1 cellular context compared by ENCODE assay signal in the genomic region with DNA sequence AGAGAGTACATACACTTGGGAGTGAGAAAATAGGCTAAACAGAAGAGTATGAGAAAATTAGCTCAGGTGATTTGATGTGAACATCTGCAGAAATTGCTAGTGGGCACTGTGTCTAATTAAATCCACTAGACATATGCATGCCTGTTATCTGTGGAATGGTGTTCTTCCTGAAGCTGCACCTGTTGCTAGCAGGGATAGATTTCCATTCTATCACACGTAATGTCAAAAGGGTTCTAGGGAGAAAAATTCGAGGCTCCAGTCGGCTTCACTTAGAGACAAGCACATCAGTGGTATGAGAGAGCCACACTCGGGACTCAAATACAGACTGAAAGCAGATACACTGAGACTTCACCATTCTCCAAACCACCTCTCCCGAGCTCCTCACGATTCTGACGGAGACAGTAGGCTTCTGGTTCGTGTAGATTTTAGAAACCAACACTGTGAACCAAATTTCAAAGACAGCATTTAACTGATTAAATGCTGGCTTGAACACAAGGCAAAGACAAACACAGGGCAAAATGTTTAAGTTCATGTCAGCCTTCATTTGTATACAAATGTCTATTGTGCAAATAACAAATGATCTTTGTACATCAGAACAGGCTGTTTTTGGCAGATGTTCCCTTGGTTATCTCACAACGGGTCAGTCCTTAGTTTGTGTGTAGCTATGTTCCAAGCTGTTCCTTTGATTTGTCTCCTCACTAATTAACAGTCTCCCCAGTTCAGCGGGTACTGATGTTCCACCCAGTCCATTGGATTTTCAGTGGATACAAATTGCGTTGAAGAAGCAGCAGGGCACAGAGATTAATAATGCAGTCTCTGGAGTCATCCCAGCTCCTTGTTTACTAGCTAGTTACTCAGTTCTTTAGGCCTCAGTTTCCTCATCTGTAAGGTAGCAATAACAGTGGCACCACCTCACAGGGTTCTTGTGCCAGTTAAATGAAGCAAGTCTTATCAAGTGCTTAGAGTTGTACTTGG.
TF ChIP-seq lines count a peak whose summit lies in the region.

No MANE protein-coding gene starts in this region.

TF ChIP-seq in HepG2, 621 proteins besides CTCF, POLR2A, EP300 and RAD21 (continued from another document and continues in another):
- TF ChIP-seq, protein P1, sequence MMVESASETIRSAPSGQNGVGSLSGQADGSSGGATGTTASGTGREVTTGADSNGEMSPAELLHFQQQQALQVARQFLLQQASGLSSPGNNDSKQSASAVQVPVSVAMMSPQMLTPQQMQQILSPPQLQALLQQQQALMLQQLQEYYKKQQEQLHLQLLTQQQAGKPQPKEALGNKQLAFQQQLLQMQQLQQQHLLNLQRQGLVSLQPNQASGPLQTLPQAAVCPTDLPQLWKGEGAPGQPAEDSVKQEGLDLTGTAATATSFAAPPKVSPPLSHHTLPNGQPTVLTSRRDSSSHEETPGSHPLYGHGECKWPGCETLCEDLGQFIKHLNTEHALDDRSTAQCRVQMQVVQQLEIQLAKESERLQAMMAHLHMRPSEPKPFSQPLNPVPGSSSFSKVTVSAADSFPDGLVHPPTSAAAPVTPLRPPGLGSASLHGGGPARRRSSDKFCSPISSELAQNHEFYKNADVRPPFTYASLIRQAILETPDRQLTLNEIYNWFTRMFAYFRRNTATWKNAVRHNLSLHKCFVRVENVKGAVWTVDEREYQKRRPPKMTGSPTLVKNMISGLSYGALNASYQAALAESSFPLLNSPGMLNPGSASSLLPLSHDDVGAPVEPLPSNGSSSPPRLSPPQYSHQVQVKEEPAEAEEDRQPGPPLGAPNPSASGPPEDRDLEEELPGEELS (CRISPR knock-in tag; IDR thresholded peaks at IDR 0.05) = peak; percentile 91
- TF ChIP-seq CBX2 (IDR thresholded peaks at IDR 0.05; ENCODE audit: low read depth, low read length) (no peak), CBX2 (CRISPR knock-in tag; IDR thresholded peaks at IDR 0.05; ENCODE audit: low read depth) (no peak), ZNF20 (CRISPR knock-in tag; IDR thresholded peaks at IDR 0.05) (no peak), NFYC (CRISPR knock-in tag; IDR thresholded peaks at IDR 0.05) (no peak), ZMAT3 (CRISPR knock-in tag; conservative IDR thresholded peaks at IDR 0.05) (no peak), KMT2B (CRISPR knock-in tag; IDR thresholded peaks at IDR 0.05) (0 out of 2 replicates have a peak, but pooled peaks have one; percentile 30), ZNF7 (CRISPR knock-in tag; IDR thresholded peaks at IDR 0.05) (no peak), HOXA3 (CRISPR knock-in tag; IDR thresholded peaks at IDR 0.05) (peak; percentile 37; the same call in 1 of the 2 replicates), SKI (IDR thresholded peaks at IDR 0.05; ENCODE audit: partially characterized antibody) (peak; percentile 78), ZFYVE20 (CRISPR knock-in tag; IDR thresholded peaks at IDR 0.05; ENCODE audit: borderline replicate concordance, low read depth) (no peak), ZNF17 (CRISPR knock-in tag; IDR thresholded peaks at IDR 0.05) (no peak), ZNF121 (CRISPR knock-in tag; IDR thresholded peaks at IDR 0.05) (no peak), ATF7-NPFF (CRISPR knock-in tag; IDR thresholded peaks at IDR 0.05; ENCODE audit: low read depth) (0 out of 2 replicates have a peak, but pooled peaks have one; percentile 35), ZNF720 (CRISPR knock-in tag; IDR thresholded peaks at IDR 0.05) (no peak), ZNF772 (CRISPR knock-in tag; IDR thresholded peaks at IDR 0.05) (0 out of 2 replicates have a peak, but pooled peaks have one; percentile 17), ZNF510 (CRISPR knock-in tag; IDR thresholded peaks at IDR 0.05; ENCODE audit: low read depth) (0 out of 2 replicates have a peak, but pooled peaks have one; percentile 74), ISL2 (CRISPR knock-in tag; IDR thresholded peaks at IDR 0.05) (peak; percentile 95), ZNF768 (CRISPR knock-in tag; IDR thresholded peaks at IDR 0.05) (no peak)
- TF ChIP-seq, protein P2, sequence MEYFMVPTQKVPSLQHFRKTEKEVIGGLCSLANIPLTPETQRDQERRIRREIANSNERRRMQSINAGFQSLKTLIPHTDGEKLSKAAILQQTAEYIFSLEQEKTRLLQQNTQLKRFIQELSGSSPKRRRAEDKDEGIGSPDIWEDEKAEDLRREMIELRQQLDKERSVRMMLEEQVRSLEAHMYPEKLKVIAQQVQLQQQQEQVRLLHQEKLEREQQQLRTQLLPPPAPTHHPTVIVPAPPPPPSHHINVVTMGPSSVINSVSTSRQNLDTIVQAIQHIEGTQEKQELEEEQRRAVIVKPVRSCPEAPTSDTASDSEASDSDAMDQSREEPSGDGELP (IDR thresholded peaks at IDR 0.05; ENCODE audit: borderline replicate concordance, low read depth) = peak; percentile 66; the same call in 1 of the 2 replicates
- TF ChIP-seq, protein P3, sequence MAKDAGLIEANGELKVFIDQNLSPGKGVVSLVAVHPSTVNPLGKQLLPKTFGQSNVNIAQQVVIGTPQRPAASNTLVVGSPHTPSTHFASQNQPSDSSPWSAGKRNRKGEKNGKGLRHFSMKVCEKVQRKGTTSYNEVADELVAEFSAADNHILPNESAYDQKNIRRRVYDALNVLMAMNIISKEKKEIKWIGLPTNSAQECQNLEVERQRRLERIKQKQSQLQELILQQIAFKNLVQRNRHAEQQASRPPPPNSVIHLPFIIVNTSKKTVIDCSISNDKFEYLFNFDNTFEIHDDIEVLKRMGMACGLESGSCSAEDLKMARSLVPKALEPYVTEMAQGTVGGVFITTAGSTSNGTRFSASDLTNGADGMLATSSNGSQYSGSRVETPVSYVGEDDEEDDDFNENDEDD (CRISPR knock-in tag; IDR thresholded peaks at IDR 0.05; ENCODE audit: borderline replicate concordance) = no peak
- TF ChIP-seq, protein P4, sequence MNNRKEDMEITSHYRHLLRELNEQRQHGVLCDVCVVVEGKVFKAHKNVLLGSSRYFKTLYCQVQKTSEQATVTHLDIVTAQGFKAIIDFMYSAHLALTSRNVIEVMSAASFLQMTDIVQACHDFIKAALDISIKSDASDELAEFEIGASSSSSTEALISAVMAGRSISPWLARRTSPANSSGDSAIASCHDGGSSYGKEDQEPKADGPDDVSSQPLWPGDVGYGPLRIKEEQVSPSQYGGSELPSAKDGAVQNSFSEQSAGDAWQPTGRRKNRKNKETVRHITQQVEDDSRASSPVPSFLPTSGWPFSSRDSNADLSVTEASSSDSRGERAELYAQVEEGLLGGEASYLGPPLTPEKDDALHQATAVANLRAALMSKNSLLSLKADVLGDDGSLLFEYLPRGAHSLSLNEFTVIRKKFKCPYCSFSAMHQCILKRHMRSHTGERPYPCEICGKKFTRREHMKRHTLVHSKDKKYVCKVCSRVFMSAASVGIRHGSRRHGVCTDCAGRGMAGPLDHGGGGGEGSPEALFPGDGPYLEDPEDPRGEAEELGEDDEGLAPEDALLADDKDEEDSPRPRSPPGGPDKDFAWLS (CRISPR knock-in tag; IDR thresholded peaks at IDR 0.05; ENCODE audit: borderline replicate concordance) = no peak
- TF ChIP-seq, protein P5, sequence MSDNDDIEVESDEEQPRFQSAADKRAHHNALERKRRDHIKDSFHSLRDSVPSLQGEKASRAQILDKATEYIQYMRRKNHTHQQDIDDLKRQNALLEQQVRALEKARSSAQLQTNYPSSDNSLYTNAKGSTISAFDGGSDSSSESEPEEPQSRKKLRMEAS (IDR thresholded peaks at IDR 0.05) = peak; percentile 38; the same call in 1 of the 2 replicates
- TF ChIP-seq, protein P6, sequence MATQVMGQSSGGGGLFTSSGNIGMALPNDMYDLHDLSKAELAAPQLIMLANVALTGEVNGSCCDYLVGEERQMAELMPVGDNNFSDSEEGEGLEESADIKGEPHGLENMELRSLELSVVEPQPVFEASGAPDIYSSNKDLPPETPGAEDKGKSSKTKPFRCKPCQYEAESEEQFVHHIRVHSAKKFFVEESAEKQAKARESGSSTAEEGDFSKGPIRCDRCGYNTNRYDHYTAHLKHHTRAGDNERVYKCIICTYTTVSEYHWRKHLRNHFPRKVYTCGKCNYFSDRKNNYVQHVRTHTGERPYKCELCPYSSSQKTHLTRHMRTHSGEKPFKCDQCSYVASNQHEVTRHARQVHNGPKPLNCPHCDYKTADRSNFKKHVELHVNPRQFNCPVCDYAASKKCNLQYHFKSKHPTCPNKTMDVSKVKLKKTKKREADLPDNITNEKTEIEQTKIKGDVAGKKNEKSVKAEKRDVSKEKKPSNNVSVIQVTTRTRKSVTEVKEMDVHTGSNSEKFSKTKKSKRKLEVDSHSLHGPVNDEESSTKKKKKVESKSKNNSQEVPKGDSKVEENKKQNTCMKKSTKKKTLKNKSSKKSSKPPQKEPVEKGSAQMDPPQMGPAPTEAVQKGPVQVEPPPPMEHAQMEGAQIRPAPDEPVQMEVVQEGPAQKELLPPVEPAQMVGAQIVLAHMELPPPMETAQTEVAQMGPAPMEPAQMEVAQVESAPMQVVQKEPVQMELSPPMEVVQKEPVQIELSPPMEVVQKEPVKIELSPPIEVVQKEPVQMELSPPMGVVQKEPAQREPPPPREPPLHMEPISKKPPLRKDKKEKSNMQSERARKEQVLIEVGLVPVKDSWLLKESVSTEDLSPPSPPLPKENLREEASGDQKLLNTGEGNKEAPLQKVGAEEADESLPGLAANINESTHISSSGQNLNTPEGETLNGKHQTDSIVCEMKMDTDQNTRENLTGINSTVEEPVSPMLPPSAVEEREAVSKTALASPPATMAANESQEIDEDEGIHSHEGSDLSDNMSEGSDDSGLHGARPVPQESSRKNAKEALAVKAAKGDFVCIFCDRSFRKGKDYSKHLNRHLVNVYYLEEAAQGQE (IDR thresholded peaks at IDR 0.05; ENCODE audit: borderline replicate concordance in 1 of 2, low read depth in 1 of 2, low read length in 2 of 2) = peak in 1 of 2 experiments; percentile 30; a peak in 2 of 4 replicates
- TF ChIP-seq, protein P7, sequence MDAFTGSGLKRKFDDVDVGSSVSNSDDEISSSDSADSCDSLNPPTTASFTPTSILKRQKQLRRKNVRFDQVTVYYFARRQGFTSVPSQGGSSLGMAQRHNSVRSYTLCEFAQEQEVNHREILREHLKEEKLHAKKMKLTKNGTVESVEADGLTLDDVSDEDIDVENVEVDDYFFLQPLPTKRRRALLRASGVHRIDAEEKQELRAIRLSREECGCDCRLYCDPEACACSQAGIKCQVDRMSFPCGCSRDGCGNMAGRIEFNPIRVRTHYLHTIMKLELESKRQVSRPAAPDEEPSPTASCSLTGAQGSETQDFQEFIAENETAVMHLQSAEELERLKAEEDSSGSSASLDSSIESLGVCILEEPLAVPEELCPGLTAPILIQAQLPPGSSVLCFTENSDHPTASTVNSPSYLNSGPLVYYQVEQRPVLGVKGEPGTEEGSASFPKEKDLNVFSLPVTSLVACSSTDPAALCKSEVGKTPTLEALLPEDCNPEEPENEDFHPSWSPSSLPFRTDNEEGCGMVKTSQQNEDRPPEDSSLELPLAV (CRISPR knock-in tag; conservative IDR thresholded peaks at IDR 0.05; ENCODE audit: low read depth) = no peak
- TF ChIP-seq, protein P8, sequence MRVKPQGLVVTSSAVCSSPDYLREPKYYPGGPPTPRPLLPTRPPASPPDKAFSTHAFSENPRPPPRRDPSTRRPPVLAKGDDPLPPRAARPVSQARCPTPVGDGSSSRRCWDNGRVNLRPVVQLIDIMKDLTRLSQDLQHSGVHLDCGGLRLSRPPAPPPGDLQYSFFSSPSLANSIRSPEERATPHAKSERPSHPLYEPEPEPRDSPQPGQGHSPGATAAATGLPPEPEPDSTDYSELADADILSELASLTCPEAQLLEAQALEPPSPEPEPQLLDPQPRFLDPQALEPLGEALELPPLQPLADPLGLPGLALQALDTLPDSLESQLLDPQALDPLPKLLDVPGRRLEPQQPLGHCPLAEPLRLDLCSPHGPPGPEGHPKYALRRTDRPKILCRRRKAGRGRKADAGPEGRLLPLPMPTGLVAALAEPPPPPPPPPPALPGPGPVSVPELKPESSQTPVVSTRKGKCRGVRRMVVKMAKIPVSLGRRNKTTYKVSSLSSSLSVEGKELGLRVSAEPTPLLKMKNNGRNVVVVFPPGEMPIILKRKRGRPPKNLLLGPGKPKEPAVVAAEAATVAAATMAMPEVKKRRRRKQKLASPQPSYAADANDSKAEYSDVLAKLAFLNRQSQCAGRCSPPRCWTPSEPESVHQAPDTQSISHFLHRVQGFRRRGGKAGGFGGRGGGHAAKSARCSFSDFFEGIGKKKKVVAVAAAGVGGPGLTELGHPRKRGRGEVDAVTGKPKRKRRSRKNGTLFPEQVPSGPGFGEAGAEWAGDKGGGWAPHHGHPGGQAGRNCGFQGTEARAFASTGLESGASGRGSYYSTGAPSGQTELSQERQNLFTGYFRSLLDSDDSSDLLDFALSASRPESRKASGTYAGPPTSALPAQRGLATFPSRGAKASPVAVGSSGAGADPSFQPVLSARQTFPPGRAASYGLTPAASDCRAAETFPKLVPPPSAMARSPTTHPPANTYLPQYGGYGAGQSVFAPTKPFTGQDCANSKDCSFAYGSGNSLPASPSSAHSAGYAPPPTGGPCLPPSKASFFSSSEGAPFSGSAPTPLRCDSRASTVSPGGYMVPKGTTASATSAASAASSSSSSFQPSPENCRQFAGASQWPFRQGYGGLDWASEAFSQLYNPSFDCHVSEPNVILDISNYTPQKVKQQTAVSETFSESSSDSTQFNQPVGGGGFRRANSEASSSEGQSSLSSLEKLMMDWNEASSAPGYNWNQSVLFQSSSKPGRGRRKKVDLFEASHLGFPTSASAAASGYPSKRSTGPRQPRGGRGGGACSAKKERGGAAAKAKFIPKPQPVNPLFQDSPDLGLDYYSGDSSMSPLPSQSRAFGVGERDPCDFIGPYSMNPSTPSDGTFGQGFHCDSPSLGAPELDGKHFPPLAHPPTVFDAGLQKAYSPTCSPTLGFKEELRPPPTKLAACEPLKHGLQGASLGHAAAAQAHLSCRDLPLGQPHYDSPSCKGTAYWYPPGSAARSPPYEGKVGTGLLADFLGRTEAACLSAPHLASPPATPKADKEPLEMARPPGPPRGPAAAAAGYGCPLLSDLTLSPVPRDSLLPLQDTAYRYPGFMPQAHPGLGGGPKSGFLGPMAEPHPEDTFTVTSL (CRISPR knock-in tag; IDR thresholded peaks at IDR 0.05; ENCODE audit: borderline replicate concordance) = no peak; the same call in 1 of the 2 replicates
- TF ChIP-seq, protein P9, sequence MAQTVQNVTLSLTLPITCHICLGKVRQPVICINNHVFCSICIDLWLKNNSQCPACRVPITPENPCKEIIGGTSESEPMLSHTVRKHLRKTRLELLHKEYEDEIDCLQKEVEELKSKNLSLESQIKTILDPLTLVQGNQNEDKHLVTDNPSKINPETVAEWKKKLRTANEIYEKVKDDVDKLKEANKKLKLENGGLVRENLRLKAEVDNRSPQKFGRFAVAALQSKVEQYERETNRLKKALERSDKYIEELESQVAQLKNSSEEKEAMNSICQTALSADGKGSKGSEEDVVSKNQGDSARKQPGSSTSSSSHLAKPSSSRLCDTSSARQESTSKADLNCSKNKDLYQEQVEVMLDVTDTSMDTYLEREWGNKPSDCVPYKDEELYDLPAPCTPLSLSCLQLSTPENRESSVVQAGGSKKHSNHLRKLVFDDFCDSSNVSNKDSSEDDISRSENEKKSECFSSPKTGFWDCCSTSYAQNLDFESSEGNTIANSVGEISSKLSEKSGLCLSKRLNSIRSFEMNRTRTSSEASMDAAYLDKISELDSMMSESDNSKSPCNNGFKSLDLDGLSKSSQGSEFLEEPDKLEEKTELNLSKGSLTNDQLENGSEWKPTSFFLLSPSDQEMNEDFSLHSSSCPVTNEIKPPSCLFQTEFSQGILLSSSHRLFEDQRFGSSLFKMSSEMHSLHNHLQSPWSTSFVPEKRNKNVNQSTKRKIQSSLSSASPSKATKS (CRISPR knock-in tag; IDR thresholded peaks at IDR 0.05) = no peak
- TF ChIP-seq, protein P10, sequence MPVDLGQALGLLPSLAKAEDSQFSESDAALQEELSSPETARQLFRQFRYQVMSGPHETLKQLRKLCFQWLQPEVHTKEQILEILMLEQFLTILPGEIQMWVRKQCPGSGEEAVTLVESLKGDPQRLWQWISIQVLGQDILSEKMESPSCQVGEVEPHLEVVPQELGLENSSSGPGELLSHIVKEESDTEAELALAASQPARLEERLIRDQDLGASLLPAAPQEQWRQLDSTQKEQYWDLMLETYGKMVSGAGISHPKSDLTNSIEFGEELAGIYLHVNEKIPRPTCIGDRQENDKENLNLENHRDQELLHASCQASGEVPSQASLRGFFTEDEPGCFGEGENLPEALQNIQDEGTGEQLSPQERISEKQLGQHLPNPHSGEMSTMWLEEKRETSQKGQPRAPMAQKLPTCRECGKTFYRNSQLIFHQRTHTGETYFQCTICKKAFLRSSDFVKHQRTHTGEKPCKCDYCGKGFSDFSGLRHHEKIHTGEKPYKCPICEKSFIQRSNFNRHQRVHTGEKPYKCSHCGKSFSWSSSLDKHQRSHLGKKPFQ (CRISPR knock-in tag; IDR thresholded peaks at IDR 0.05; ENCODE audit: insufficient replicate concordance) = no peak
